In genomic region chr2:74005786-74006185, GRCh38 we compare ENCODE assay signal across 19 cellular contexts. TPM values are rescaled to one million over a fixed set of nuclear protein-coding genes. Genes with fewer than 3 reads are reported as not detected.
DNase-seq lines count a peak whose midpoint lies in the region; TF ChIP-seq lines count a peak whose summit lies in the region.
"Had no signal": no experiment of that assay in that cellular context is flagged by ENCODE, and none has a peak within 500 bp of the region (broad histone marks: within the 10 kb centered on the region; RNA-seq: fewer than 3 reads in every experiment).

No MANE protein-coding gene starts in this region.

- H3K4me1 Mint-ChIP-seq in endodermal cell (peaks cover 75% of the 10 kb centered on the region), nephron (peaks cover 93% of the 10 kb centered on the region)

- H3K27me3 Mint-ChIP-seq in endodermal cell (ENCODE audit: insufficient read depth) = no peaks in the 10 kb centered on the region
- no peaks in the 10 kb centered on the region for H3K27me3 Mint-ChIP-seq in nephron (ENCODE audit: low read depth)
- H3K27me3 Mint-ChIP-seq: stimulated activated naive CD8-positive, alpha-beta T cell treated with anti-CD3 and anti-CD28 coated beads, Interleukin-15, Interleukin-2, amounts not matched to agents 100 ng/mL and 50 ng/mL, for 24 hours had no signal

- H3K4me3 ChIP-seq in AG10803 (ENCODE audit: low read length) = no peak overlapping the region
- H3K4me3 ChIP-seq in HEK293 (ENCODE audit: low read depth, low read length) = no peak overlapping the region
- no peak overlapping the region for H3K4me3 ChIP-seq in endodermal cell (ENCODE audit: low read length)
- H3K4me3 ChIP-seq in BE2C (ENCODE audit: low read depth, low read length) = no peak overlapping the region
- H3K4me3 ChIP-seq: PC-9, right atrium auricular region had no signal

- H3K4me1 ChIP-seq in HEK293 (ENCODE audit: control insufficient read depth, insufficient read depth, low read length) = peaks cover 50% of the 10 kb centered on the region
- H3K4me1 ChIP-seq in endodermal cell (ENCODE audit: control insufficient read depth, insufficient read depth, low read length) = peaks cover 57% of the 10 kb centered on the region
- H3K4me1 ChIP-seq in BE2C = peaks cover 27% of the 10 kb centered on the region

- H3K27me3 ChIP-seq in endodermal cell (ENCODE audit: control insufficient read depth, insufficient read depth, low read length, poor library complexity, severe bottlenecking) (no peaks in the 10 kb centered on the region), BE2C (no peaks in the 10 kb centered on the region)
- H3K27me3 ChIP-seq: right atrium auricular region had no signal

- H3K9me3 Mint-ChIP-seq in endodermal cell (no peaks in the 10 kb centered on the region), nephron (no peaks in the 10 kb centered on the region)
- H3K9me3 Mint-ChIP-seq: stimulated activated naive CD8-positive, alpha-beta T cell treated with anti-CD3 and anti-CD28 coated beads, Interleukin-15, Interleukin-2, amounts not matched to agents 100 ng/mL and 50 ng/mL, for 24 hours had no signal

- TF ChIP-seq CTCF in AG10803 (conservative IDR thresholded peaks at IDR 0.05; ENCODE audit: low read length) = no peak
- TF ChIP-seq CTCF in HEK293 (tag by site-specific recombination; IDR thresholded peaks at IDR 0.05) = no peak
- no peak for TF ChIP-seq CTCF in endodermal cell (conservative IDR thresholded peaks at IDR 0.05)
- no peak for TF ChIP-seq CTCF in nephron (IDR thresholded peaks at IDR 0.05; ENCODE audit: unreplicated experiment in 3 of 3)
- TF ChIP-seq CTCF in BE2C (IDR thresholded peaks at IDR 0.05; ENCODE audit: low read depth, low read length) = no peak

- H3K36me3 ChIP-seq in HEK293 (ENCODE audit: control insufficient read depth in 2 of 2, insufficient read depth in 1 of 2, low read length in 2 of 2) = peaks cover 0 to 8% of the 10 kb centered on the region in 2 experiments; a peak in 1 of 3 replicates
- peaks cover 10% of the 10 kb centered on the region for H3K36me3 ChIP-seq in endodermal cell (ENCODE audit: control insufficient read depth, insufficient read depth, low read length)
- H3K36me3 ChIP-seq in BE2C = no peaks in the 10 kb centered on the region
- H3K36me3 ChIP-seq: right atrium auricular region had no signal

- H3K36me3 Mint-ChIP-seq in endodermal cell (ENCODE audit: low read depth) = peaks cover 10% of the 10 kb centered on the region
- peaks cover 18% of the 10 kb centered on the region for H3K36me3 Mint-ChIP-seq in nephron (ENCODE audit: low read depth)

- 92 to 100% methylated on average over 6 to 8 of the region's 8 CpGs for WGBS in endodermal cell (ENCODE audit: insufficient coverage in 1 of 2, insufficient read length in 1 of 2), 2 experiments

- H3K9me3 ChIP-seq in HEK293 (ENCODE audit: control insufficient read depth, insufficient read depth, low read depth, low read length) (no peaks in the 10 kb centered on the region), endodermal cell (ENCODE audit: control insufficient read depth, low read length) (no peaks in the 10 kb centered on the region), BE2C (no peaks in the 10 kb centered on the region)
- H3K9me3 ChIP-seq: right atrium auricular region had no signal

- H3K9ac ChIP-seq in endodermal cell (ENCODE audit: extremely low read depth, low read length, poor library complexity, severe bottlenecking) = no peak overlapping the region

- DNase-seq in AG10803 (ENCODE audit: low read depth) = peak; percentile 46
- no peak for DNase-seq in endodermal cell
- no peak for DNase-seq in NCI-H1436 (lab: John Stamatoyannopoulos, UW)
- DNase-seq in BE2C = no peak
- DNase-seq in activated CD4-positive, CD25-positive, alpha-beta regulatory T cell treated with anti-CD3 and anti-CD28 coated beads, Interleukin-2, amount 50 U/mL, for 72 hours = no peak
- no peak for DNase-seq in AG20443 (ENCODE audit: low spot score)
- DNase-seq: activated CD4-positive, alpha-beta T cell treated with anti-CD3 and anti-CD28 coated beads for 4 hours; activated naive CD4-positive, alpha-beta T cell; COR-L47; GDM1; MV-4-11; NCI-H2081 treated with DMSO at 0.1 percent for 48 hours; PC-9; T-helper 9 cell had no signal

- H3K27ac Mint-ChIP-seq in endodermal cell = peak overlapping the region; percentile 19
- H3K27ac Mint-ChIP-seq in nephron = peak overlapping the region; percentile 30 to 37 (median 37)
- H3K27ac Mint-ChIP-seq: stimulated activated naive CD8-positive, alpha-beta T cell treated with anti-CD3 and anti-CD28 coated beads, Interleukin-15, Interleukin-2, amounts not matched to agents 100 ng/mL and 50 ng/mL, for 24 hours had no signal

- H3K27ac ChIP-seq in HEK293 (ENCODE audit: extremely low read depth, low read depth, low read length) (no peak overlapping the region), endodermal cell (ENCODE audit: low read depth, low read length) (no peak overlapping the region)
- H3K27ac ChIP-seq: epithelial cell of prostate, PC-9, right atrium auricular region had no signal

- H3K4me3 Mint-ChIP-seq in endodermal cell (no peak overlapping the region), nephron (peak overlapping the region; percentile 68 to 95 (median 71))
- H3K4me3 Mint-ChIP-seq: stimulated activated naive CD8-positive, alpha-beta T cell treated with anti-CD3 and anti-CD28 coated beads, Interleukin-15, Interleukin-2, amounts not matched to agents 100 ng/mL and 50 ng/mL, for 24 hours had no signal

- CTCF ChIA-PET in HEK293 (lab: Yijun Ruan, JAX) = interaction anchor here (0.7 kb wide), 3 partner anchors 11 to 181 kb away, joined by 3 read pairs; no protein-coding TSS in a partner anchor

- POLR2A ChIA-PET in HEK293 (lab: Yijun Ruan, JAX) = no interaction called here

TF ChIP-seq in HEK293, 187 proteins besides CTCF, POLR2A, EP300 and RAD21:
- TF ChIP-seq HOXC10 (CRISPR knock-in tag; IDR thresholded peaks at IDR 0.05) = no peak
- peak; percentile 25; the same call in 1 of the 2 replicates for TF ChIP-seq EGR2 (tag by site-specific recombination; IDR thresholded peaks at IDR 0.05; ENCODE audit: low read depth)
- no peak for TF ChIP-seq ZNF433 (tag by site-specific recombination; IDR thresholded peaks at IDR 0.05; ENCODE audit: low read depth)
- no peak for TF ChIP-seq ZNF169 (tag by site-specific recombination; IDR thresholded peaks at IDR 0.05)
- no peak for TF ChIP-seq ZNF692 (tag by site-specific recombination; IDR thresholded peaks at IDR 0.05)
- peak; percentile 25; the same call in 1 of the 2 replicates for TF ChIP-seq ZFHX2 (tag by site-specific recombination; conservative IDR thresholded peaks at IDR 0.05)
- TF ChIP-seq GFI1B (tag by site-specific recombination; IDR thresholded peaks at IDR 0.05) = no peak
- TF ChIP-seq ZNF707 (tag by site-specific recombination; IDR thresholded peaks at IDR 0.05) = no peak
- no peak for TF ChIP-seq ZNF121 (tag by site-specific recombination; IDR thresholded peaks at IDR 0.05)
- TF ChIP-seq SCRT2 (tag by site-specific recombination; IDR thresholded peaks at IDR 0.05) = no peak
- no peak for TF ChIP-seq ZNF621 (tag by site-specific recombination; IDR thresholded peaks at IDR 0.05)

RNA-seq across cellular contexts. Expression of gene TET3, which starts 21.1 kb away (rescaled TPM):
- total RNA-seq in endodermal cell = 10 to 100 TPM; 23.5 to 26.3 TPM
- 12.5 TPM for polyA plus RNA-seq in endodermal cell (2013, experiment 1 of 2)
- polyA plus RNA-seq in endodermal cell (2013, experiment 2 of 2) = 12.4 TPM
- 14.6 TPM for polyA plus RNA-seq in BE2C (2012; ENCODE audit: insufficient read depth, insufficient read length, low read depth)
